18 cellular contexts compared by ENCODE assay signal in genomic region chr3:194097141-194097880, GRCh38. TPM values are rescaled to one million over a fixed set of nuclear protein-coding genes. Genes with fewer than 3 reads are reported as not detected.
DNase-seq lines count a peak whose midpoint lies in the region; ATAC-seq, FAIRE-seq and TF ChIP-seq lines count a peak whose summit lies in the region.
"Had no signal": no experiment of that assay in that cellular context is flagged by ENCODE, and none has a peak within 500 bp of the region (broad histone marks: within the 10 kb centered on the region; RNA-seq: fewer than 3 reads in every experiment).

No MANE protein-coding gene starts in this region.

- TF ChIP-seq POLR2A in prostate gland (IDR thresholded peaks at IDR 0.05), result no peak

- no peak for FAIRE-seq in urothelium cell line (lab: Jason Lieb, UNC)

- ATAC-seq in WTC11 (peak; percentile 47), left lobe of liver (peak; percentile 47), GM19035 (IDR thresholded peaks at IDR 0.05; ENCODE audit: unreplicated experiment) (no peak)
- ATAC-seq: gastroesophageal sphincter had no signal

- POLR2A ChIA-PET in WTC11 (lab: Charles Lee), result interaction anchor here (0.5 to 0.6 kb wide), 2 partner anchors 78 to 228 kb away, joined by 3 read pairs; no protein-coding TSS in a partner anchor

- no peak for TF ChIP-seq CTCF in WTC11 (IDR thresholded peaks at IDR 0.05)
- no peak for TF ChIP-seq CTCF in prostate gland (IDR thresholded peaks at IDR 0.05)

- no peak overlapping the region for H3K4me3 ChIP-seq in prostate gland
- H3K4me3 ChIP-seq: gastroesophageal sphincter had no signal

- CTCF ChIA-PET in WTC11 (lab: Charles Lee), result interaction anchor here (1.0 to 2.5 kb wide), 3 partner anchors 13 to 317 kb away, joined by 3 to 7 read pairs (median 4); no protein-coding TSS in a partner anchor

- peaks cover 5% of the 10 kb centered on the region for H3K4me1 ChIP-seq in prostate gland (replicated peaks)
- H3K4me1 ChIP-seq: parathyroid adenoma had no signal

- no peak overlapping the region for H3K27ac Mint-ChIP-seq in WTC11

- WGBS in prostate gland, result 37% methylated on average over 12 of the region's 14 CpGs

- no peak overlapping the region for H3K4me3 Mint-ChIP-seq in WTC11
- H3K4me3 Mint-ChIP-seq: mesothelial cell of epicardium had no signal

- no peaks in the 10 kb centered on the region for H3K9me3 Mint-ChIP-seq in WTC11
- H3K9me3 Mint-ChIP-seq: mesothelial cell of epicardium had no signal

- no peaks in the 10 kb centered on the region for H3K36me3 ChIP-seq in prostate gland
- H3K36me3 ChIP-seq: gastroesophageal sphincter had no signal

- peak; percentile 47 for DNase-seq in GM03348 (ENCODE audit: low spot score)
- no peak for DNase-seq in WTC11 (ENCODE audit: low spot score)
- peak; percentile 79 for DNase-seq in left lobe of liver (ENCODE audit: low spot score)
- DNase-seq in prostate gland (ENCODE audit: low spot score), result peak; percentile 59
- no peak for DNase-seq in NCI-H2081 treated with DMSO at 0.1 percent for 48 hours (lab: John Stamatoyannopoulos, UW)
- no peak for DNase-seq in cerebellum (ENCODE audit: low spot score)
- no peak for DNase-seq in urothelium cell line (ENCODE audit: low spot score)
- DNase-seq: activated T-cell treated with anti-CD3 and anti-CD28 coated beads, Interleukin-2, amount 50 U/mL, for 48 hours; AML-193; NCI-H1436; NCI-H510A; SIG-M5; T-helper 9 cell had no signal

- intact Hi-C loops in prostate gland (cut with DNase I), result no loop called here

- no peaks in the 10 kb centered on the region for H3K27me3 ChIP-seq in prostate gland (replicated peaks; ENCODE audit: insufficient read depth)
- H3K27me3 ChIP-seq: gastroesophageal sphincter had no signal

- no peaks in the 10 kb centered on the region for H3K36me3 Mint-ChIP-seq in WTC11
- H3K36me3 Mint-ChIP-seq: mesothelial cell of epicardium had no signal

- H3K27me3 Mint-ChIP-seq in WTC11 (ENCODE audit: low read depth), result peaks cover 6% of the 10 kb centered on the region

- peak overlapping the region in 1 of 2 donors; percentile 37 for H3K27ac ChIP-seq in prostate gland
- H3K27ac ChIP-seq: gastroesophageal sphincter, KMS-11, parathyroid adenoma had no signal

- H3K9me3 ChIP-seq in prostate gland, result no peaks in the 10 kb centered on the region
- H3K9me3 ChIP-seq: gastroesophageal sphincter had no signal

- H3K4me1 Mint-ChIP-seq in WTC11, result peaks cover 23% of the 10 kb centered on the region

TF ChIP-seq in WTC11, 78 proteins besides CTCF, POLR2A, EP300 and RAD21:
- TF ChIP-seq JAZF1 (CRISPR knock-in tag; IDR thresholded peaks at IDR 0.05), result no peak
- no peak for TF ChIP-seq ZNF317 (CRISPR knock-in tag; IDR thresholded peaks at IDR 0.05; ENCODE audit: borderline replicate concordance, low read depth)
- TF ChIP-seq ZSCAN18 (CRISPR knock-in tag; IDR thresholded peaks at IDR 0.05), result no peak
- no peak for TF ChIP-seq ELF4 (CRISPR knock-in tag; IDR thresholded peaks at IDR 0.05; ENCODE audit: low read depth)
- TF ChIP-seq GABPB1 (CRISPR knock-in tag; IDR thresholded peaks at IDR 0.05), result no peak
- no peak for TF ChIP-seq E2F5 (CRISPR knock-in tag; IDR thresholded peaks at IDR 0.05)

RNA-seq across cellular contexts. Expression of gene HES1, which starts 38.6 kb away (rescaled TPM):
- total RNA-seq in WTC11 (2021), result 28.4 to 65.9 TPM (median 62.3 TPM) in 3 replicates
- 21.3 TPM for total RNA-seq in left lobe of liver
- total RNA-seq in prostate gland, result 100 to 1,000 TPM in 1 of 2 donors, 10 to 100 TPM in 1; 92.4 to 174 TPM
- 14.3 TPM for total RNA-seq in cerebellum

Comparison
In these comparisons a context has a peak if more than half of its experiments do, and no peak if none do; other contexts are left out.
1. DNase-seq: peak in GM03348 (single experiment), left lobe of liver (single experiment) and prostate gland (single experiment); none in WTC11 (single experiment), NCI-H2081 treated with DMSO at 0.1 percent for 48 hours (single experiment), cerebellum (single experiment) and urothelium cell line (single experiment).